1 cellular context compared by ENCODE assay signal in genomic region chr9:97769208-97769607, GRCh38.
TF ChIP-seq lines count a peak whose summit lies in the region.

No MANE protein-coding gene starts in this region.

TF ChIP-seq in IMR-90, 13 proteins besides CTCF, POLR2A, EP300 and RAD21:
- TF ChIP-seq CEBPB (IDR thresholded peaks at IDR 0.05; ENCODE audit: low read depth, low read length) (no peak), RCOR1 (IDR thresholded peaks at IDR 0.05; ENCODE audit: insufficient replicate concordance, low read length) (no peak), BHLHE40 (IDR thresholded peaks at IDR 0.05; ENCODE audit: low read depth, low read length) (no peak), MAFK (IDR thresholded peaks at IDR 0.05; ENCODE audit: low read depth, low read length) (no peak), MAZ (IDR thresholded peaks at IDR 0.05; ENCODE audit: borderline replicate concordance, low read depth, low read length) (no peak), RFX5 (IDR thresholded peaks at IDR 0.05; ENCODE audit: low read depth, low read length) (no peak), SMC3 (IDR thresholded peaks at IDR 0.05; ENCODE audit: low read depth, low read length) (no peak), CHD1 (IDR thresholded peaks at IDR 0.05; ENCODE audit: low read depth, low read length) (no peak), FOS (IDR thresholded peaks at IDR 0.05; ENCODE audit: low read depth, low read length) (no peak), MXI1 (IDR thresholded peaks at IDR 0.05; ENCODE audit: borderline replicate concordance, low read depth, low read length) (no peak), NFE2L2 (IDR thresholded peaks at IDR 0.05; ENCODE audit: low read depth, low read length) (no peak)
- TF ChIP-seq, protein P1, sequence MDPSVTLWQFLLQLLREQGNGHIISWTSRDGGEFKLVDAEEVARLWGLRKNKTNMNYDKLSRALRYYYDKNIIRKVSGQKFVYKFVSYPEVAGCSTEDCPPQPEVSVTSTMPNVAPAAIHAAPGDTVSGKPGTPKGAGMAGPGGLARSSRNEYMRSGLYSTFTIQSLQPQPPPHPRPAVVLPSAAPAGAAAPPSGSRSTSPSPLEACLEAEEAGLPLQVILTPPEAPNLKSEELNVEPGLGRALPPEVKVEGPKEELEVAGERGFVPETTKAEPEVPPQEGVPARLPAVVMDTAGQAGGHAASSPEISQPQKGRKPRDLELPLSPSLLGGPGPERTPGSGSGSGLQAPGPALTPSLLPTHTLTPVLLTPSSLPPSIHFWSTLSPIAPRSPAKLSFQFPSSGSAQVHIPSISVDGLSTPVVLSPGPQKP (IDR thresholded peaks at IDR 0.05; ENCODE audit: borderline replicate concordance, low read depth, low read length), result no peak
- TF ChIP-seq, protein P2, sequence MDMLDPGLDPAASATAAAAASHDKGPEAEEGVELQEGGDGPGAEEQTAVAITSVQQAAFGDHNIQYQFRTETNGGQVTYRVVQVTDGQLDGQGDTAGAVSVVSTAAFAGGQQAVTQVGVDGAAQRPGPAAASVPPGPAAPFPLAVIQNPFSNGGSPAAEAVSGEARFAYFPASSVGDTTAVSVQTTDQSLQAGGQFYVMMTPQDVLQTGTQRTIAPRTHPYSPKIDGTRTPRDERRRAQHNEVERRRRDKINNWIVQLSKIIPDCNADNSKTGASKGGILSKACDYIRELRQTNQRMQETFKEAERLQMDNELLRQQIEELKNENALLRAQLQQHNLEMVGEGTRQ (IDR thresholded peaks at IDR 0.05; ENCODE audit: low read depth, low read length), result no peak
